In the genomic region with DNA sequence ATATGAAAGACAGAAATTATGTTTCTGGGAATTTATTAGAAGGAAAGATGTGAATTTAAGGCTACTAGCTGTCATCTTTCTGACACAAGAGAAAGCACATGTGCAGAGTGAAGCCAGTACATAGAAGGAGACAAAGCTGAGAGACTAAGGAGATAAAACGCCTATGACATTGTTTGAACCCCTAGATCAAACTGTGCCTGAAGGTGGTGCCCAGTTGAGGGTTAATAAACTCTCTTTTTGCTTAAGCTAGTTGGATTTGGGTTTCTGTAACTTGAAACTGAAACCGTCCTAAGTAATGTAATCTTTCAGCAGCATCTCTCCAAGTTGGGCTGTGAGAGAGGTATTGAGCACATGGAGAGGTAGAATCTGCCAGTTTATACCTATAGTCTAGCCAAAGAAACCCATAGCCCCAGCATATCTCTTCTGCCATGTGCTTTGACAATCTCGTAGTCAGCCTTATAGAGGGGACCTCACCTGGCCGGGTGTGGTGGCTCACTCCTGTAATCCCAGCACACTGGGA, we compare ENCODE assay signal across 17 cellular contexts.
"Had no signal": no experiment of that assay in that cellular context is flagged by ENCODE, and none has a peak within 500 bp of the region (broad histone marks: within the 10 kb centered on the region; RNA-seq: fewer than 3 reads in every experiment).

No MANE protein-coding gene starts in this region.

- DNase-seq: activated CD4-positive, alpha-beta T cell treated with anti-CD3 and anti-CD28 coated beads, Interleukin-2, amount 50 U/mL, for 48 hours; activated effector memory CD4-positive, alpha-beta T cell treated with Interleukin-2 at 50 U/mL for 16 hours; activated T-cell treated with anti-CD3 and anti-CD28 coated beads, Interleukin-2, amount 50 U/mL, for 4 hours; dermis blood vessel endothelial cell; effector memory CD4-positive, alpha-beta T cell; esophagus squamous epithelium; heart right ventricle; midbrain; nephron progenitor cell; stimulated activated CD4-positive, alpha-beta T cell treated with anti-CD3 and anti-CD28 coated beads, Interleukin-2, amount 100 ng/mL, for 24 hours; stimulated activated naive CD8-positive, alpha-beta T cell treated with anti-CD3 and anti-CD28 coated beads, Interleukin-15, Interleukin-2, amounts not matched to agents 100 U/mL and 50 U/mL, for 24 hours; substantia nigra; SW 1271 had no signal

- H3K4me3 Mint-ChIP-seq: activated naive CD4-positive, alpha-beta T cell treated with anti-CD3 and anti-CD28 coated beads, Interleukin-2, amount 50 U/mL, for 24 hours; activated T-cell treated with anti-CD3 and anti-CD28 coated beads, Interleukin-2, amount 50 U/mL, for 4 hours; nephron progenitor cell had no signal

- ATAC-seq: activated CD4-positive, CD25-positive, alpha-beta regulatory T cell treated with anti-CD3 and anti-CD28 coated beads, Interleukin-2, amount 50 U/mL, for 24 hours; activated T-cell treated with anti-CD3 and anti-CD28 coated beads, Interleukin-2, amount 50 U/mL, for 4 hours; heart right ventricle; left lung; stimulated activated naive CD8-positive, alpha-beta T cell treated with anti-CD3 and anti-CD28 coated beads, Interleukin-15, Interleukin-2, amounts not matched to agents 100 U/mL and 50 U/mL, for 24 hours had no signal

- H3K36me3 Mint-ChIP-seq: activated naive CD4-positive, alpha-beta T cell treated with anti-CD3 and anti-CD28 coated beads, Interleukin-2, amount 50 U/mL, for 24 hours had no signal

- H3K9me3 Mint-ChIP-seq: activated naive CD4-positive, alpha-beta T cell treated with anti-CD3 and anti-CD28 coated beads, Interleukin-2, amount 50 U/mL, for 24 hours; activated T-cell treated with anti-CD3 and anti-CD28 coated beads, Interleukin-2, amount 50 U/mL, for 4 hours; nephron progenitor cell had no signal

- H3K27ac Mint-ChIP-seq: activated naive CD4-positive, alpha-beta T cell treated with anti-CD3 and anti-CD28 coated beads, Interleukin-2, amount 50 U/mL, for 24 hours; nephron progenitor cell; progenitor cell of endocrine pancreas had no signal

- H3K27me3 Mint-ChIP-seq: activated naive CD4-positive, alpha-beta T cell treated with anti-CD3 and anti-CD28 coated beads, Interleukin-2, amount 50 U/mL, for 24 hours; progenitor cell of endocrine pancreas had no signal
